In genomic region chr1:180173952-180174351, GRCh38 we compare ENCODE assay signal across 11 cellular contexts.
DNase-seq lines count a peak whose midpoint lies in the region; ATAC-seq lines count a peak whose summit lies in the region.
"Had no signal": no experiment of that assay in that cellular context is flagged by ENCODE, and none has a peak within 500 bp of the region (broad histone marks: within the 10 kb centered on the region; RNA-seq: fewer than 3 reads in every experiment).

No MANE protein-coding gene starts in this region.

- ATAC-seq in GM19455 (IDR thresholded peaks at IDR 0.05; ENCODE audit: unreplicated experiment) (no peak), HG03159 (IDR thresholded peaks at IDR 0.05; ENCODE audit: unreplicated experiment) (no peak)

- DNase-seq in AG08395 (ENCODE audit: low spot score) (peak; percentile 90), NCI-H2196 treated with DMSO at 0.1 percent for 48 hours (lab: John Stamatoyannopoulos, UW; ENCODE audit: unreplicated experiment) (peak; percentile 33), fibroblast of peridontal ligament (ENCODE audit: extremely low read depth) (peak; percentile 29), nucleus accumbens (lab: John Stamatoyannopoulos, UW) (peak in 47 of 56 donors; percentile 7 to 79 (median 43))
- DNase-seq in activated T-cell treated with anti-CD3 and anti-CD28 coated beads, Interleukin-2, amount 50 U/mL, for 1 hour, result no peak
- no peak for DNase-seq in stimulated activated CD4-positive, alpha-beta T cell treated with anti-CD3 and anti-CD28 coated beads, Interleukin-15, amount 100 ng/mL, for 24 hours
- DNase-seq: activated CD4-positive, alpha-beta T cell treated with anti-CD3 and anti-CD28 coated beads for 1 hour; GDM1; NCI-H187 had no signal

Comparison
In these comparisons a context has a peak if more than half of its experiments do, and no peak if none do; other contexts are left out.
1. DNase-seq: peak in AG08395 (single experiment), NCI-H2196 treated with DMSO at 0.1 percent for 48 hours (single experiment), fibroblast of peridontal ligament (single experiment) and nucleus accumbens (47 of 56); none in activated T-cell treated with anti-CD3 and anti-CD28 coated beads, Interleukin-2, amount 50 U/mL, for 1 hour (single experiment) and stimulated activated CD4-positive, alpha-beta T cell treated with anti-CD3 and anti-CD28 coated beads, Interleukin-15, amount 100 ng/mL, for 24 hours (single experiment).